In the genomic region with DNA sequence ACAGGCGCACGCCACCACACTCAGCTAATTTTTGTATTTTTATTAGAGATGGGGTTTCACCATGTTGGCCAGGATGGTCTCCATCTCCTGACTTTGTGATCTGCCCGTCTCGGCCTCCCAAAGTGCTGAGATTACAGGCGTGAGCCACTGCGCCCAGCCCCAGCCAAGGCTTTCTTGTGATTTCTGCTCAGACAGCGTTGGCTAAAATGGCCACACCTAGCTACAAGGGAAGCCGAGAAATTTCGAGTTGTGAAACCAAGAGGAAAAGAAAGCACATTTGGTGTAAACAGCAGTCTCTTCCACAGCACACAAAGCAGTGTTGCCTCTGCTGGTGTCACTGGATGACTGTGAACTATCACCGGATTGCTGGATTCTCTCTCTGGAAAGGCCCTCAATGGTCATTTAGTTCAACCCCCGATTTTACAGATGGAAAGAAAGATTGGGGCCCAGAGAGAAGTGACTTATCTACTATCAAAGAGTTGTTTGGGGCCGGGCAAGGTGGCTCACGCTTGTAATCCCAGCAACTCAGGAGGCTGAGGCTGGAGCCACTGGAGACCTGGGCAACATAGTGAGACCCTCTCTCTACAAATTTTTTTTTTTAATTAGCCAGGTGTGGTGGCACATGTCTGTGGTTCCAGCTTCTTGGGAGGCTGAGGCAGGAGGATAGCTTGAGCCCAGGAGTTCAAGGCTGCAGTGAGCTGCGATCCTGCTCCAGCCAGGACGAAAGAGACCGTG, we compare ENCODE assay signal across 15 cellular contexts. TPM values are rescaled to one million over a fixed set of nuclear protein-coding genes. Genes with fewer than 3 reads are reported as not detected.
A peak's percentile ranks its signal among the peaks of the same experiment; 100 is the strongest.
DNase-seq lines count a peak whose midpoint lies in the region; ATAC-seq and TF ChIP-seq lines count a peak whose summit lies in the region.
"Had no signal": no experiment of that assay in that cellular context is flagged by ENCODE, and none has a peak within 500 bp of the region (broad histone marks: within the 10 kb centered on the region; RNA-seq: fewer than 3 reads in every experiment).

No MANE protein-coding gene starts in this region.

- DNase-seq in activated effector memory CD4-positive, alpha-beta T cell treated with anti-CD3 and anti-CD28 coated beads, Interleukin-2, amount 50 U/mL, for 16 hours = peak; percentile 65
- DNase-seq in activated effector memory CD4-positive, alpha-beta T cell treated with Interleukin-2 at 50 U/mL for 16 hours = no peak
- DNase-seq in HL-60 (ENCODE audit: low read depth in 1 of 2, low spot score in 1 of 2) (peak in 1 of 2 experiments; percentile 38), spleen (peak; percentile 81), NCI-H2227 (lab: John Stamatoyannopoulos, UW; ENCODE audit: unreplicated experiment) (no peak), GM10248 (ENCODE audit: extremely low spot score) (no peak), left cardiac atrium (no peak)
- DNase-seq: activated CD8-positive, alpha-beta T cell treated with anti-CD3 and anti-CD28 coated beads, Interleukin-2, amount 10 ng/mL, durations not matched to agents 7 days and 5 days; dermis blood vessel endothelial cell; HFFc6; NCI-H526; psoas muscle had no signal

- H3K4me1 ChIP-seq in spleen = peaks cover 65 to 100% (median 95%) of the 10 kb centered on the region in 6 donors

- no peak for ATAC-seq in left cardiac atrium
- ATAC-seq: gastroesophageal sphincter, psoas muscle had no signal

- no peaks in the 10 kb centered on the region for H3K27me3 Mint-ChIP-seq in dendritic cell treated with granulocyte-macrophage colony-stimulating factor and Interleukin-4, amounts not matched to agents 40 ng/mL and 50 ng/mL, for 4 days

- no peak for TF ChIP-seq CTCF in HL-60 (IDR thresholded peaks at IDR 0.05; ENCODE audit: insufficient read depth, low read length)
- TF ChIP-seq CTCF in spleen (IDR thresholded peaks at IDR 0.05 in 8 of 11, conservative IDR thresholded peaks at IDR 0.05 in 3 of 11) = no peak
- no peak for TF ChIP-seq CTCF in GM10248 (IDR thresholded peaks at IDR 0.05; ENCODE audit: control extremely low read depth, extremely low read depth, low read depth, missing control alignments)

- H3K4me3 Mint-ChIP-seq in dendritic cell treated with granulocyte-macrophage colony-stimulating factor and Interleukin-4, amounts not matched to agents 40 ng/mL and 50 ng/mL, for 4 days = peak overlapping the region; percentile 17
- H3K4me3 Mint-ChIP-seq: activated CD8-positive, alpha-beta T cell treated with anti-CD3 and anti-CD28 coated beads, Interleukin-2, amount 10 ng/mL, durations not matched to agents 7 days and 5 days; HFFc6 had no signal

- H3K4me1 Mint-ChIP-seq in dendritic cell treated with granulocyte-macrophage colony-stimulating factor and Interleukin-4, amounts not matched to agents 40 ng/mL and 50 ng/mL, for 4 days (ENCODE audit: low read depth) = peaks cover 67% of the 10 kb centered on the region

- H3K27ac ChIP-seq in HL-60 (replicated peaks) (peak overlapping the region; percentile 37), spleen (peak overlapping the region; percentile 37 to 100 (median 100))
- H3K27ac ChIP-seq: psoas muscle had no signal

- no peak overlapping the region for H3K27ac Mint-ChIP-seq in dendritic cell treated with granulocyte-macrophage colony-stimulating factor and Interleukin-4, amounts not matched to agents 40 ng/mL and 50 ng/mL, for 4 days
- H3K27ac Mint-ChIP-seq: activated CD8-positive, alpha-beta T cell treated with anti-CD3 and anti-CD28 coated beads, Interleukin-2, amount 10 ng/mL, durations not matched to agents 7 days and 5 days; HFFc6 had no signal

- intact Hi-C loops in dendritic cell treated with granulocyte-macrophage colony-stimulating factor and Interleukin-4, amounts not matched to agents 40 ng/mL and 50 ng/mL, for 4 days (cut with micrococcal nuclease) = no loop called here
- intact Hi-C loops in spleen (cut with DNase I; ENCODE audit: low total_unique reads) (no loop called here), left cardiac atrium (cut with DNase I) (loop anchor here in 1 of 2 donors (10.0 kb wide), 1 partner anchor 56 kb away; no protein-coding TSS in a partner anchor)

- H3K9me3 Mint-ChIP-seq in dendritic cell treated with granulocyte-macrophage colony-stimulating factor and Interleukin-4, amounts not matched to agents 40 ng/mL and 50 ng/mL, for 4 days = no peaks in the 10 kb centered on the region
- H3K9me3 Mint-ChIP-seq: HFFc6 had no signal

- no peaks in the 10 kb centered on the region for H3K9me3 ChIP-seq in spleen
- H3K9me3 ChIP-seq: gastroesophageal sphincter, psoas muscle had no signal

- POLR2A ChIA-PET in GM10248 (lab: Yijun Ruan, JAX) = no interaction called here

- WGBS in spleen, 5 donors = 70 to 82% (median 75%) methylated on average over 16 of the region's 16 CpGs

- H3K4me3 ChIP-seq in HL-60 (replicated peaks; ENCODE audit: insufficient read depth, low read length) (no peak overlapping the region), spleen (peak overlapping the region in 1 of 8 donors; percentile 47)
- H3K4me3 ChIP-seq: gastroesophageal sphincter, psoas muscle had no signal

- no peak for TF ChIP-seq POLR2A in spleen (IDR thresholded peaks at IDR 0.05)

- H3K36me3 ChIP-seq in spleen = no peaks in the 10 kb centered on the region
- H3K36me3 ChIP-seq: gastroesophageal sphincter had no signal

- H3K27me3 ChIP-seq in HL-60 (ENCODE audit: insufficient read depth, poor library complexity, severe bottlenecking) = peaks cover 21% of the 10 kb centered on the region
- H3K27me3 ChIP-seq in spleen (replicated peaks in 1 of 7) = no peaks in the 10 kb centered on the region
- H3K27me3 ChIP-seq: gastroesophageal sphincter had no signal

- H3K36me3 Mint-ChIP-seq in dendritic cell treated with granulocyte-macrophage colony-stimulating factor and Interleukin-4, amounts not matched to agents 40 ng/mL and 50 ng/mL, for 4 days (ENCODE audit: low read depth) = peaks cover 7% of the 10 kb centered on the region
- H3K36me3 Mint-ChIP-seq: brain had no signal

- CTCF ChIA-PET in GM10248 (lab: Yijun Ruan, JAX) = interaction anchor here (1.0 to 5.2 kb wide), 5 partner anchors 8 to 100 kb away, joined by 3 to 95 read pairs (median 8); no protein-coding TSS in a partner anchor

RNA-seq across cellular contexts. Expression of a gene that starts 5.4 kb away (rescaled TPM):
- 100 to 1,000 TPM in 4 of 7 donors, 10 to 100 TPM in 3; 82.0 to 136 (median 112) TPM for total RNA-seq in spleen
- polyA plus RNA-seq in spleen = 10 to 100 TPM; 29.5 to 48.4 (median 38.4) TPM
- 10 to 100 TPM; 20.1 to 27.4 TPM for total RNA-seq in left cardiac atrium

Comparison
In these comparisons a context has a peak if more than half of its experiments do, and no peak if none do; other contexts are left out.
1. DNase-seq: peak in activated effector memory CD4-positive, alpha-beta T cell treated with anti-CD3 and anti-CD28 coated beads, Interleukin-2, amount 50 U/mL, for 16 hours (single experiment) and spleen (single experiment); none in activated effector memory CD4-positive, alpha-beta T cell treated with Interleukin-2 at 50 U/mL for 16 hours (single experiment), NCI-H2227 (single experiment), GM10248 (single experiment) and left cardiac atrium (single experiment).